In the genomic region with DNA sequence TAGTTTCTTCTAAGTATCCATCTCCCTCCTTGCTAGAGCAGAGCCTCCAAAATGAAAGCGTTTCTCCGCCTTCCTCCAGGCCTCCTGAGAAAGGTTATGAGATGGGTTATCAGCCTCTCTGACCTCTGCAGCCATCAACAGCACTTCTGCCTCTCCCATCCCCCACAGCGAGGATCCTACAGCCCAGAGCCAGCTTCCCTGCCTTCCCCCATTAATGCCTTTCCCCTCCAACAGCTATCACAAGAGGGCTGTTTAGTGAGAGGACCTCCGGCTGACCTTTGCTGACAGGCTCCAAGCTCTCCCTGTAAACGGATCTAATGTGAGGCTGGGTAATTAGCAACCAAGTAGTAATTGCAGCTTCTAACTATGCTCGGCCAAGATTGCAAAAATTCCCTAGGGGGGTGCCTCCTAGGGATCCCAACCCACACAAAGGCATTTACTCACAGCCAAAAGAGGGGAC, we compare ENCODE assay signal across 18 cellular contexts. TPM values are rescaled to one million over a fixed set of nuclear protein-coding genes. Genes with fewer than 3 reads are reported as not detected.
DNase-seq lines count a peak whose midpoint lies in the region; ATAC-seq, FAIRE-seq and TF ChIP-seq lines count a peak whose summit lies in the region.
"Had no signal": no experiment of that assay in that cellular context is flagged by ENCODE, and none has a peak within 500 bp of the region (broad histone marks: within the 10 kb centered on the region; RNA-seq: fewer than 3 reads in every experiment).

No MANE protein-coding gene starts in this region.

- H2BK20ac ChIP-seq in H1 (ENCODE audit: low read length), result no peak overlapping the region

- H3K9me3 ChIP-seq in H1 (ENCODE audit: insufficient read depth in 2 of 2, low read depth in 1 of 2, low read length in 1 of 2) (no peaks in the 10 kb centered on the region), thoracic aorta (no peaks in the 10 kb centered on the region)
- H3K9me3 ChIP-seq: SJCRH30, upper lobe of right lung had no signal

- H2AK5ac ChIP-seq in H1 (ENCODE audit: low read depth, low read length), result no peak overlapping the region

- H3K27ac Mint-ChIP-seq in mesothelial cell of epicardium, result peak overlapping the region; percentile 76
- H3K27ac Mint-ChIP-seq: memory B cell had no signal

- no peak for TF ChIP-seq POLR2A in H1 (IDR thresholded peaks at IDR 0.05; ENCODE audit: control extremely low read depth in 1 of 2, low read depth in 2 of 2, low read length in 2 of 2)

- H2AFZ ChIP-seq in H1 (ENCODE audit: low read length), result no peak overlapping the region

- H3K23me2 ChIP-seq in H1 (ENCODE audit: low read depth, low read length), result no peaks in the 10 kb centered on the region

- no peaks in the 10 kb centered on the region for H4K20me1 ChIP-seq in H1 (replicated peaks in 1 of 2; ENCODE audit: control insufficient read depth in 1 of 2, insufficient read depth in 2 of 2, low read length in 2 of 2)

- no peak overlapping the region for H3K14ac ChIP-seq in H1 (ENCODE audit: insufficient read length)

- TF ChIP-seq CTCF in H1 (IDR thresholded peaks at IDR 0.05; ENCODE audit: control extremely low read depth in 1 of 3, insufficient read depth in 1 of 3, low read depth in 1 of 3, low read length in 3 of 3) (no peak), mesothelial cell of epicardium (IDR thresholded peaks at IDR 0.05; ENCODE audit: unreplicated experiment) (no peak), thoracic aorta (IDR thresholded peaks at IDR 0.05) (no peak)

- H3K36me3 ChIP-seq in H1 (ENCODE audit: control insufficient read depth in 2 of 4, insufficient read depth in 4 of 4, low read length in 3 of 4) (no peaks in the 10 kb centered on the region), thoracic aorta (no peaks in the 10 kb centered on the region)
- H3K36me3 ChIP-seq: SJCRH30, upper lobe of right lung had no signal

- no peak overlapping the region for H3K9ac ChIP-seq in H1 (replicated peaks in 1 of 4; ENCODE audit: extremely low read depth in 1 of 4, low read depth in 3 of 4, low read length in 3 of 4)

- no peak overlapping the region; the same call in 1 of the 2 replicates for H3K18ac ChIP-seq in H1 (ENCODE audit: extremely low read depth, low read length)

- H2BK5ac ChIP-seq in H1 (ENCODE audit: low read depth, low read length), result no peak overlapping the region

- POLR2A ChIA-PET in H1 (lab: Charles Lee; ENCODE audit: partially characterized antibody), result no interaction called here

- 63% methylated on average over 6 of the region's 6 CpGs; no CpG with 5 or more reads in 1 of the 2 experiments for WGBS in H1 (ENCODE audit: extremely low coverage in 1 of 2, insufficient coverage in 1 of 2, insufficient read length in 1 of 2, insufficient replicate concordance in 2 of 2, low coverage in 1 of 2, low lambda C conversion rate in 2 of 2, missing lambda C conversion rate in 1 of 2), 2 experiments

- no peaks in the 10 kb centered on the region for H3K79me2 ChIP-seq in H1 (ENCODE audit: control insufficient read depth in 1 of 2, insufficient read depth in 2 of 2, low read length in 2 of 2)

- H3K27me3 Mint-ChIP-seq in mesothelial cell of epicardium (ENCODE audit: low read depth), result no peaks in the 10 kb centered on the region
- H3K27me3 Mint-ChIP-seq: memory B cell had no signal

- H2BK15ac ChIP-seq in H1 (ENCODE audit: low read length), result no peak overlapping the region

- H3K27ac ChIP-seq in H1 (ENCODE audit: low read depth, low read length), result no peak overlapping the region
- peak overlapping the region; percentile 83 to 91 for H3K27ac ChIP-seq in thoracic aorta
- H3K27ac ChIP-seq: SJCRH30, skin epidermis had no signal

- H3K4me1 Mint-ChIP-seq in mesothelial cell of epicardium, result peaks cover 73% of the 10 kb centered on the region

- H4K5ac ChIP-seq in H1 (ENCODE audit: insufficient read length, low read depth, low read length), result no peak overlapping the region

- H3K4me1 ChIP-seq in H1 (replicated peaks in 1 of 4; ENCODE audit: control insufficient read depth in 3 of 4, insufficient read depth in 4 of 4, low read length in 3 of 4) (peaks cover 2 to 11% (median 8%) of the 10 kb centered on the region in 4 experiments; a peak in 5 of 7 replicates), thoracic aorta (ENCODE audit: control insufficient read depth in 1 of 2, low read depth in 2 of 2) (peaks cover 40 to 94% of the 10 kb centered on the region in 2 donors)

- H3K23ac ChIP-seq in H1 (ENCODE audit: insufficient read length), result no peak overlapping the region

- no peak overlapping the region for H3K4me3 ChIP-seq in H1 (ENCODE audit: extremely low read depth in 1 of 4, insufficient read depth in 2 of 4, low read depth in 3 of 4, low read length in 4 of 4)
- H3K4me3 ChIP-seq in thoracic aorta, result no peak overlapping the region
- H3K4me3 ChIP-seq: GM12878, SJCRH30, skin epidermis, upper lobe of right lung had no signal

- no peak overlapping the region for H3K4ac ChIP-seq in H1 (replicated peaks; ENCODE audit: insufficient read length, low read depth, low read length)

- DNase-seq in NCI-H2227 (lab: John Stamatoyannopoulos, UW; ENCODE audit: unreplicated experiment) (peak; percentile 28), NCI-H2227 treated with DMSO at 0.1 percent for 48 hours (lab: John Stamatoyannopoulos, UW) (no peak), H1 (ENCODE audit: low read depth in 1 of 2, low spot score in 2 of 2) (peak in 1 of 2 experiments; percentile 53), mesothelial cell of epicardium (ENCODE audit: low spot score in 2 of 2, unreplicated experiment in 2 of 2) (no peak), thoracic aorta (ENCODE audit: low spot score) (no peak), Kasumi-1 (lab: John Stamatoyannopoulos, UW) (no peak), NCI-H1048 (lab: John Stamatoyannopoulos, UW) (no peak)
- DNase-seq: DMS153; effector CD8-positive, alpha-beta T cell; head of caudate nucleus; NCI-H1092 treated with DMSO at 0.1 percent for 48 hours; NCI-H774; SJCRH30; upper lobe of right lung had no signal

- CTCF ChIA-PET in H1 (lab: Charles Lee; ENCODE audit: partially characterized antibody), result interaction anchor here (0.7 to 1.3 kb wide), 3 partner anchors 20 to 155 kb away, joined by 3 to 4 read pairs (median 3); no protein-coding TSS in a partner anchor

- no peaks in the 10 kb centered on the region for H3K36me3 Mint-ChIP-seq in mesothelial cell of epicardium
- H3K36me3 Mint-ChIP-seq: memory B cell had no signal

- FAIRE-seq in H1 (lab: Jason Lieb, UNC), result no peak
- FAIRE-seq: GM12878 had no signal

- H4K8ac ChIP-seq in H1 (ENCODE audit: extremely low read depth, insufficient read depth, low read length), result no peak overlapping the region

- H3K79me1 ChIP-seq in H1 (ENCODE audit: low read depth, low read length), result no peaks in the 10 kb centered on the region; the same call in 1 of the 2 replicates

- no peak overlapping the region for H3K56ac ChIP-seq in H1 (replicated peaks; ENCODE audit: insufficient read length, low read depth, low read length)

- H3K9me3 Mint-ChIP-seq in mesothelial cell of epicardium, result no peaks in the 10 kb centered on the region
- H3K9me3 Mint-ChIP-seq: memory B cell had no signal

- H2BK12ac ChIP-seq in H1 (ENCODE audit: low read depth, low read length), result 0 out of 2 replicates have a peak overlapping the region, but pooled peaks have one; percentile 23

- peak overlapping the region; percentile 33 to 47 for H3K4me2 ChIP-seq in H1 (ENCODE audit: insufficient read depth in 1 of 2, low read depth in 2 of 2, low read length in 2 of 2)

- H3K4me3 Mint-ChIP-seq in mesothelial cell of epicardium, result no peak overlapping the region
- H3K4me3 Mint-ChIP-seq: memory B cell had no signal

- H4K91ac ChIP-seq in H1 (replicated peaks; ENCODE audit: insufficient read length, low read length), result no peak overlapping the region

- ATAC-seq in thoracic aorta (ENCODE audit: insufficient number of reproducible peaks, low FRiP score, low read depth), result no peak
- ATAC-seq in GM21717 (IDR thresholded peaks at IDR 0.05; ENCODE audit: unreplicated experiment), result no peak
- ATAC-seq: GM12878, upper lobe of right lung had no signal

- H2BK120ac ChIP-seq in H1 (replicated peaks; ENCODE audit: low read depth, low read length), result no peak overlapping the region

- H3K27me3 ChIP-seq in H1 (replicated peaks in 1 of 4; ENCODE audit: control insufficient read depth in 3 of 4, extremely low read depth in 1 of 4, insufficient read depth in 3 of 4, low read length in 3 of 4) (0 out of 7 replicates have a peak, but pooled peaks cover 0 to 4% (median 0%) of the 10 kb centered on the region in 4 experiments), thoracic aorta (replicated peaks; ENCODE audit: insufficient read depth) (no peaks in the 10 kb centered on the region)
- H3K27me3 ChIP-seq: SJCRH30, upper lobe of right lung had no signal

- no peak for TF ChIP-seq RAD21 in H1 (IDR thresholded peaks at IDR 0.05 in 1 of 2, conservative IDR thresholded peaks at IDR 0.05 in 1 of 2; ENCODE audit: low read depth in 2 of 2, low read length in 2 of 2)

- TF ChIP-seq EP300 in H1 (IDR thresholded peaks at IDR 0.05; ENCODE audit: borderline replicate concordance in 1 of 2, low read depth in 2 of 2, low read length in 2 of 2), result no peak

TF ChIP-seq in H1, 55 proteins besides CTCF, POLR2A, EP300 and RAD21:
- TF ChIP-seq ASH2L (IDR thresholded peaks at IDR 0.05; ENCODE audit: low read length) (peak; percentile 39), YY1 (IDR thresholded peaks at IDR 0.05; ENCODE audit: low read depth, low read length) (0 out of 2 replicates have a peak, but pooled peaks have one; percentile 35), RXRA (IDR thresholded peaks at IDR 0.05; ENCODE audit: insufficient read depth, low read depth, low read length) (0 out of 2 replicates have a peak, but pooled peaks have one; percentile 28), HDAC2 (IDR thresholded peaks at IDR 0.05; ENCODE audit: borderline replicate concordance in 1 of 2, low read depth in 2 of 2, low read length in 2 of 2) (no peak), SP1 (IDR thresholded peaks at IDR 0.05; ENCODE audit: low read depth, low read length) (peak; percentile 58; the same call in 1 of the 2 replicates)

RNA-seq across cellular contexts. Expression of a gene that starts 55.8 kb away (rescaled TPM):
- 0.90 and 0.99 TPM in 2 replicates for total RNA-seq in H1 (2021; fragmentation: NEBNext Ultra II Directional; extraction: Animal tissue kit (Norgen Biotek cat#: 25700))
- polyA plus RNA-seq in H1 (2011; rRNA removed), result 0.08 and 0.11 TPM in 2 replicates
- polyA plus RNA-seq in H1 (2011; cell fraction: cytosol; rRNA removed), result 0.09 TPM
- 0.27 TPM for polyA plus RNA-seq in H1 (2011; cell fraction: nucleus; rRNA removed)
- polyA plus RNA-seq in H1 (2012, experiment 1 of 2), result 0.71 to 1.2 TPM (median 1.0 TPM) in 4 replicates
- 0.04 TPM for polyA plus RNA-seq in H1 (2012, experiment 2 of 2)
- polyA plus RNA-seq in H1 (2013, experiment 1 of 2), result 0.30 TPM
- 0.26 TPM for polyA plus RNA-seq in H1 (2013, experiment 2 of 2)
- polyA minus RNA-seq in H1 (2011; rRNA and poly(A)+ RNA removed), result 0.41 and 0.57 TPM in 2 replicates
- polyA minus RNA-seq in H1 (2011; cell fraction: cytosol; rRNA and poly(A)+ RNA removed), result 0.44 TPM
- 0.90 TPM for polyA minus RNA-seq in H1 (2011; cell fraction: nucleus; rRNA and poly(A)+ RNA removed)
- total RNA-seq in mesothelial cell of epicardium, result 63.8 to 68.1 TPM (median 67.1 TPM) in 3 replicates
- total RNA-seq in thoracic aorta, result 10 to 100 TPM; 57.7 to 70.1 TPM

Comparison
In these comparisons a context has a peak if more than half of its experiments do, and no peak if none do; other contexts are left out.
1. RNA of a gene that starts 55.8 kb away (total RNA-seq): 57.7 to 70.1 TPM in thoracic aorta and 63.8 to 68.1 TPM in mesothelial cell of epicardium; 0.90 to 0.99 TPM in H1; every median in the first group is over 10 times any median in the second.